ENCODE assay signal across 12 cellular contexts in the genomic region with DNA sequence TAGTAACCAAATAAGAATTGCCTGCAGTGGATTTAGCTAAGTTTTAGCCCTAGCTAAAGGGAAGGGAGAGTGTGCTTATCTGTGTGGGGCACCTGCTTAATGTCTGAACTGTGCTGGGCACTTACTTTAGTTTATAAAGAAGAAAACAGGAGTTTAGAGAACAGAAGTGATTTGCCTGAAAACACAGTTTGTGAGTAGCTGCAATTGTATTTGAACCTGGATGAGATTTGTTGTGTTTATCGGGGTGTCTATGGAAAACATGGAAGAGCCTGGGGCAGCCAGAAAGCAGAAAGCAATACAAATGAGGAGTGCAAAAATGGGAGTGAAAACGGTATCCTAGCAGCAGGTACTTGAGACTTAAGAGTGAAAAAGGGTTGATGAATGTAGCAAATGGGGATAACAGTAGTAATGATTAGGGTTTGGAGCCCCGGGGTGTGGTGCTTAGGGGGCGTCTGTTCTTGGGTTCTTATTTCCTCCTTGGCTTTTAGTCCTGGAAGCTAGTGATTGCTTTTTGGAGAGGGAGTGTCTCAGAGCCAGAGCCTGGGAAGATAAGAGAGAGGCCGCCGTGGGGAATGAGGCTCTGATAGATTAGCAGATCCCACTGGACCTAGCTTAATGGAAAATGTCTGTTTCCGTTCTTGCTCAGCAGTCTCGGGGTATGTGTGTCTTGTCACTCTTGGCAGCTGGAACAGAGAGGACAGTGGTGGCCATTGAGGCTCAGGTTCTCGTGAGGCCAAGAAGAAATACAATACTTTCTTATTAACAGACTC. TPM values are rescaled to one million over a fixed set of nuclear protein-coding genes. Genes with fewer than 3 reads are reported as not detected.
DNase-seq lines count a peak whose midpoint lies in the region; ATAC-seq and TF ChIP-seq lines count a peak whose summit lies in the region.
"Had no signal": no experiment of that assay in that cellular context is flagged by ENCODE, and none has a peak within 500 bp of the region (broad histone marks: within the 10 kb centered on the region; RNA-seq: fewer than 3 reads in every experiment).

No MANE protein-coding gene starts in this region.

- no peaks in the 10 kb centered on the region for H3K9me3 Mint-ChIP-seq in MCF 10A (ENCODE audit: unreplicated experiment)

- intact Hi-C loops in MCF 10A (cut with micrococcal nuclease) = no loop called here
- intact Hi-C loops in mammary epithelial cell (cut with micrococcal nuclease) = loop anchor here (2.0 kb wide), 1 partner anchor 16 kb away; no protein-coding TSS in a partner anchor
- intact Hi-C loops in breast epithelium (cut with DNase I; ENCODE audit: low total_unique reads) = no loop called here
- intact Hi-C loops in thyroid gland (cut with DNase I) = no loop called here

- H4K20me1 ChIP-seq in mammary epithelial cell (ENCODE audit: insufficient read depth, low read length) = no peaks in the 10 kb centered on the region

- in situ Hi-C loops in mammary epithelial cell (cut with MboI; ENCODE audit: low sequenced_read_pairs in 2 of 2) = no loop called here

- TF ChIP-seq POLR2A in breast epithelium (IDR thresholded peaks at IDR 0.05) (no peak), thyroid gland (IDR thresholded peaks at IDR 0.05) (no peak)

- TF ChIP-seq CTCF in MCF 10A (IDR thresholded peaks at IDR 0.05; ENCODE audit: unreplicated experiment) (no peak), mammary epithelial cell (conservative IDR thresholded peaks at IDR 0.05 in 1 of 2, IDR thresholded peaks at IDR 0.05 in 1 of 2; ENCODE audit: extremely low read depth in 1 of 2, insufficient read depth in 1 of 2, low read depth in 1 of 2, low read length in 2 of 2) (no peak), breast epithelium (IDR thresholded peaks at IDR 0.05) (no peak), thyroid gland (IDR thresholded peaks at IDR 0.05) (no peak)

- peaks cover 7% of the 10 kb centered on the region for H3K79me1 ChIP-seq in mesenchymal stem cell (replicated peaks; ENCODE audit: low read length, poor library complexity, severe bottlenecking)

- no peak overlapping the region for H3K4ac ChIP-seq in mesenchymal stem cell (ENCODE audit: low read depth in 1 of 2, low read length in 2 of 2)

- POLR2A ChIA-PET in MCF 10A (lab: Yijun Ruan, JAX) = interaction anchor here (0.6 to 8.3 kb wide), 6 partner anchors 9 to 90 kb away, joined by 3 to 220 read pairs (median 5); a partner anchor contains a TSS

- H3K9me3 ChIP-seq in mammary epithelial cell (replicated peaks; ENCODE audit: insufficient read depth, low read length) (no peaks in the 10 kb centered on the region), breast epithelium (no peaks in the 10 kb centered on the region), mesenchymal stem cell (ENCODE audit: control insufficient read depth, low read length) (no peaks in the 10 kb centered on the region), thyroid gland (no peaks in the 10 kb centered on the region)
- H3K9me3 ChIP-seq: MG63, Peyer's patch had no signal

- no peak overlapping the region for H2BK15ac ChIP-seq in mesenchymal stem cell (ENCODE audit: low read depth, poor library complexity, severe bottlenecking)

- WGBS in mammary epithelial cell (ENCODE audit: low coverage, missing lambda C conversion rate) = 85% methylated on average over 8 of the region's 9 CpGs
- WGBS in mesenchymal stem cell = 28% methylated on average over 9 of the region's 9 CpGs
- 58 to 60% methylated on average over 9 of the region's 9 CpGs for WGBS in thyroid gland, 2 donors

- H3K36me3 Mint-ChIP-seq in MCF 10A (ENCODE audit: insufficient read depth, unreplicated experiment) = peaks cover 58% of the 10 kb centered on the region

- no peak overlapping the region for H3K18ac ChIP-seq in mesenchymal stem cell (ENCODE audit: low read depth in 1 of 2, low read length in 2 of 2)

- H4K8ac ChIP-seq in mesenchymal stem cell (ENCODE audit: low read length) = no peak overlapping the region

- H3K4me1 Mint-ChIP-seq in MCF 10A (ENCODE audit: insufficient read depth, unreplicated experiment) = peaks cover 64% of the 10 kb centered on the region

- H2BK120ac ChIP-seq in mesenchymal stem cell (ENCODE audit: low read depth, low read length) = no peak overlapping the region

- H3K27me3 Mint-ChIP-seq in MCF 10A (ENCODE audit: insufficient read depth, unreplicated experiment) = no peaks in the 10 kb centered on the region

- peaks cover 94% of the 10 kb centered on the region for H3K79me2 ChIP-seq in mammary epithelial cell (ENCODE audit: insufficient read depth, low read length)

- H3K4me1 ChIP-seq in mammary epithelial cell (ENCODE audit: insufficient read depth, low read length) (peaks cover 11% of the 10 kb centered on the region), breast epithelium (peaks cover 0 to 18% of the 10 kb centered on the region in 2 donors), mesenchymal stem cell (ENCODE audit: control insufficient read depth, insufficient read depth, low read depth, low read length) (peaks cover 2% of the 10 kb centered on the region), thyroid gland (peaks cover 28 to 47% of the 10 kb centered on the region in 2 donors)

- H3K27ac Mint-ChIP-seq in MCF 10A (ENCODE audit: low read depth, unreplicated experiment) = peak overlapping the region; percentile 11

- ATAC-seq in HG02571 (IDR thresholded peaks at IDR 0.05; ENCODE audit: unreplicated experiment) = no peak
- ATAC-seq in GM18909 (IDR thresholded peaks at IDR 0.05; ENCODE audit: poor library complexity, unreplicated experiment) = no peak
- ATAC-seq in HG03439 (IDR thresholded peaks at IDR 0.05; ENCODE audit: unreplicated experiment) = no peak

- H2AFZ ChIP-seq in mammary epithelial cell (ENCODE audit: low read depth, low read length) = no peak overlapping the region
- H2AFZ ChIP-seq in mesenchymal stem cell (ENCODE audit: low read depth, low read length) = no peak overlapping the region

- no peak overlapping the region for H4K91ac ChIP-seq in mesenchymal stem cell (ENCODE audit: low read length)

- no peak overlapping the region for H3K14ac ChIP-seq in mesenchymal stem cell (ENCODE audit: low read length in 2 of 2)

- H3K9ac ChIP-seq in mammary epithelial cell (ENCODE audit: insufficient read depth, low read length) (no peak overlapping the region), mesenchymal stem cell (ENCODE audit: low read length) (peak overlapping the region; percentile 33)

- BruUV-seq in MCF 10A (replicated peaks; lab: Mats Ljungman, UMichigan) (no TSS peak), mammary epithelial cell (replicated peaks; lab: Mats Ljungman, UMichigan) (no TSS peak)

- dilution Hi-C loops in mammary epithelial cell (cut with HindIII; ENCODE audit: low sequenced_read_pairs) = no loop called here

- no peak overlapping the region for H3K4me3 Mint-ChIP-seq in MCF 10A (ENCODE audit: unreplicated experiment)

- CTCF ChIA-PET in MCF 10A (lab: Yijun Ruan, JAX) (interaction anchor here (0.5 to 9.4 kb wide), 17 partner anchors 9 to 866 kb away, joined by 3 to 115 read pairs (median 4); a partner anchor contains a TSS), mammary epithelial cell (lab: Charles Lee; ENCODE audit: low non-redundant PET) (no interaction called here)

- H3K27me3 ChIP-seq in mammary epithelial cell (ENCODE audit: insufficient read depth, low read length) = no peaks in the 10 kb centered on the region
- H3K27me3 ChIP-seq in breast epithelium = no peaks in the 10 kb centered on the region
- H3K27me3 ChIP-seq in mesenchymal stem cell (ENCODE audit: control insufficient read depth in 1 of 2, insufficient read depth in 1 of 2, low read length in 2 of 2) = no peaks in the 10 kb centered on the region
- no peaks in the 10 kb centered on the region for H3K27me3 ChIP-seq in thyroid gland
- H3K27me3 ChIP-seq: MG63, Peyer's patch had no signal

- no peak overlapping the region for H3K4me3 ChIP-seq in mammary epithelial cell (replicated peaks in 1 of 3; ENCODE audit: insufficient read depth in 1 of 3, low read depth in 2 of 3, low read length in 3 of 3)
- no peak overlapping the region for H3K4me3 ChIP-seq in breast epithelium
- no peak overlapping the region for H3K4me3 ChIP-seq in mesenchymal stem cell (ENCODE audit: insufficient read depth in 1 of 2, low read depth in 1 of 2, low read length in 2 of 2)
- H3K4me3 ChIP-seq in thyroid gland (replicated peaks in 1 of 3) = no peak overlapping the region
- H3K4me3 ChIP-seq: MG63, Peyer's patch, skin epidermis had no signal

- DNase-seq in MCF 10A (ENCODE audit: unreplicated experiment) = no peak
- DNase-seq in mammary epithelial cell = no peak
- no peak for DNase-seq in breast epithelium (ENCODE audit: low spot score in 2 of 2)
- DNase-seq in mesenchymal stem cell = peak; percentile 36
- no peak for DNase-seq in thyroid gland
- DNase-seq: MG63, NCI-H226 had no signal

- no peak overlapping the region for H2AK5ac ChIP-seq in mesenchymal stem cell (ENCODE audit: low read length, severe bottlenecking)

- H3K23ac ChIP-seq in mesenchymal stem cell (ENCODE audit: low read length in 2 of 2) = no peak overlapping the region

- no peak overlapping the region for H3K4me2 ChIP-seq in mammary epithelial cell (ENCODE audit: insufficient read depth, low read depth, low read length)
- H3K4me2 ChIP-seq in mesenchymal stem cell (ENCODE audit: low read length, poor library complexity, severe bottlenecking) = no peak overlapping the region

- H3K27ac ChIP-seq in mammary epithelial cell (ENCODE audit: insufficient read depth, low read depth, low read length) = no peak overlapping the region
- peak overlapping the region; percentile 2 to 27 for H3K27ac ChIP-seq in breast epithelium
- H3K27ac ChIP-seq in mesenchymal stem cell (ENCODE audit: low read length, poor library complexity, severe bottlenecking) = no peak overlapping the region
- peak overlapping the region in 2 of 3 donors; percentile 13 to 38 for H3K27ac ChIP-seq in thyroid gland
- H3K27ac ChIP-seq: Peyer's patch, skin epidermis had no signal

- H2BK5ac ChIP-seq in mesenchymal stem cell (ENCODE audit: low read depth, low read length, poor library complexity, severe bottlenecking) = no peak overlapping the region

- H3K36me3 ChIP-seq in mammary epithelial cell (ENCODE audit: insufficient read depth, low read length) = peaks cover 3% of the 10 kb centered on the region
- H3K36me3 ChIP-seq in breast epithelium = no peaks in the 10 kb centered on the region
- peaks cover 9 to 38% of the 10 kb centered on the region in 2 experiments for H3K36me3 ChIP-seq in mesenchymal stem cell (ENCODE audit: control insufficient read depth in 1 of 2, insufficient read depth in 2 of 2, low read depth in 1 of 2, low read length in 2 of 2)
- H3K36me3 ChIP-seq in thyroid gland = no peaks in the 10 kb centered on the region

- no peak overlapping the region for H2BK12ac ChIP-seq in mesenchymal stem cell (ENCODE audit: low read length in 2 of 2)

RNA-seq across cellular contexts. Expression of a gene that starts 5.6 kb away (rescaled TPM):
- total RNA-seq in MCF 10A (2022) (112 and 131 TPM in 2 replicates), mammary epithelial cell (10 to 100 TPM; 22.2 to 69.7 TPM), breast epithelium (10 to 100 TPM; 21.6 to 35.9 (median 24.9) TPM), thyroid gland (10 to 100 TPM; 34.8 to 57.9 (median 43.6) TPM)
- polyA plus RNA-seq in mammary epithelial cell = 102 TPM
- polyA minus RNA-seq in mammary epithelial cell = 169 TPM
- 74.5 TPM for polyA plus RNA-seq in mesenchymal stem cell (2013, experiment 1 of 2)
- polyA plus RNA-seq in mesenchymal stem cell (2013, experiment 2 of 2) = 72.5 TPM

RNA-seq across cellular contexts. Expression of a gene that starts 21.4 kb away (rescaled TPM):
- total RNA-seq in MCF 10A (2022) (679 and 707 TPM in 2 replicates), mammary epithelial cell (100 to 1,000 TPM; 122 to 332 TPM), breast epithelium (100 to 1,000 TPM; 133 to 178 (median 173) TPM), thyroid gland (100 to 1,000 TPM; 147 to 162 (median 148) TPM)
- 159 TPM for polyA plus RNA-seq in mammary epithelial cell
- polyA minus RNA-seq in mammary epithelial cell = 309 TPM
- 156 TPM for polyA plus RNA-seq in mesenchymal stem cell (2013, experiment 1 of 2)
- polyA plus RNA-seq in mesenchymal stem cell (2013, experiment 2 of 2) = 154 TPM

RNA-seq across cellular contexts. Expression of a gene that starts 32.0 kb away (rescaled TPM):
- total RNA-seq in MCF 10A (2022) (233 and 261 TPM in 2 replicates), mammary epithelial cell (10 to 100 TPM; 25.0 to 86.1 TPM), breast epithelium (10 to 100 TPM; 36.6 to 63.9 (median 63.8) TPM), thyroid gland (10 to 100 TPM; 22.9 to 55.6 (median 35.9) TPM)
- polyA plus RNA-seq in mammary epithelial cell = 121 TPM
- 34.3 TPM for polyA minus RNA-seq in mammary epithelial cell
- polyA plus RNA-seq in mesenchymal stem cell (2013, experiment 1 of 2) = 65.7 TPM
- 64.7 TPM for polyA plus RNA-seq in mesenchymal stem cell (2013, experiment 2 of 2)

RNA-seq across cellular contexts. Expression of a gene that starts 43.7 kb away (rescaled TPM):
- total RNA-seq in MCF 10A (2022) = 19.2 and 27.9 TPM in 2 replicates
- 1 to 10 TPM in 1 of 2 donors, not detected in 1; 3.6 TPM for total RNA-seq in mammary epithelial cell
- polyA plus RNA-seq in mammary epithelial cell = 1.8 TPM
- 2.4 TPM for polyA minus RNA-seq in mammary epithelial cell
- total RNA-seq in breast epithelium = 1 to 10 TPM in 2 of 3 donors, not detected in 1; 4.6 to 5.4 TPM
- not detected for polyA plus RNA-seq in mesenchymal stem cell (2013, experiment 1 of 2)
- polyA plus RNA-seq in mesenchymal stem cell (2013, experiment 2 of 2) = 0.08 TPM
- total RNA-seq in thyroid gland = 1 to 10 TPM; 1.2 to 3.3 (median 2.0) TPM

RNA-seq across cellular contexts. Expression of a gene that starts 44.3 kb away (rescaled TPM):
- total RNA-seq in MCF 10A (2022) (49.9 and 57.5 TPM in 2 replicates), mammary epithelial cell (10 to 100 TPM; 27.0 to 42.7 TPM), breast epithelium (10 to 100 TPM; 13.6 to 25.2 (median 21.0) TPM), thyroid gland (10 to 100 TPM; 13.6 to 34.9 (median 18.2) TPM)
- 62.3 TPM for polyA plus RNA-seq in mammary epithelial cell
- polyA minus RNA-seq in mammary epithelial cell = 33.3 TPM
- polyA plus RNA-seq in mesenchymal stem cell (2013, experiment 1 of 2) = 26.8 TPM
- polyA plus RNA-seq in mesenchymal stem cell (2013, experiment 2 of 2) = 25.1 TPM

Comparison
In these comparisons a context has a peak if more than half of its experiments do, and no peak if none do; other contexts are left out.
1. H3K27ac ChIP-seq: peak in breast epithelium (2 of 2) and thyroid gland (2 of 3); none in mammary epithelial cell (single experiment) and mesenchymal stem cell (single experiment).